ENCODE assay signal across 10 cellular contexts in genomic region chr9:73152445-73152844, GRCh38. TPM values are rescaled to one million over a fixed set of nuclear protein-coding genes. Genes with fewer than 3 reads are reported as not detected.
DNase-seq lines count a peak whose midpoint lies in the region; ATAC-seq, FAIRE-seq and TF ChIP-seq lines count a peak whose summit lies in the region.
"Had no signal": no experiment of that assay in that cellular context is flagged by ENCODE, and none has a peak within 500 bp of the region (broad histone marks: within the 10 kb centered on the region; RNA-seq: fewer than 3 reads in every experiment).

No MANE protein-coding gene starts in this region.

- no peaks in the 10 kb centered on the region for H3K9me3 Mint-ChIP-seq in activated CD8-positive, alpha-beta memory T cell treated with anti-CD3 and anti-CD28 coated beads, Interleukin-2, amount 10 ng/mL, durations not matched to agents 7 days and 5 days (ENCODE audit: low read depth)

- H3K4me1 ChIP-seq in ascending aorta (peaks cover 18 to 51% of the 10 kb centered on the region in 2 donors), kidney (ENCODE audit: control insufficient read depth in 1 of 2, insufficient read depth in 1 of 2, low read depth in 1 of 2, low read length in 2 of 2) (peaks cover 0 to 3% of the 10 kb centered on the region in 2 donors), tibial artery (peaks cover 0 to 75% (median 47%) of the 10 kb centered on the region in 4 donors)

- intact Hi-C loops in ascending aorta (cut with DNase I) = no loop called here
- intact Hi-C loops in kidney (cut with DNase I) = no loop called here
- intact Hi-C loops in tibial artery (cut with DNase I; ENCODE audit: low total_unique reads) = no loop called here

- DNase-seq in activated CD8-positive, alpha-beta memory T cell treated with anti-CD3 and anti-CD28 coated beads, Interleukin-2, amount 10 ng/mL, durations not matched to agents 7 days and 5 days = no peak
- no peak for DNase-seq in activated CD8-positive, alpha-beta memory T cell treated with anti-CD3 and anti-CD28 coated beads, Interleukin-2, amount 50 U/mL, for 4 hours
- no peak for DNase-seq in ascending aorta (ENCODE audit: low spot score in 2 of 2)
- no peak for DNase-seq in kidney
- DNase-seq in tibial artery = no peak
- no peak for DNase-seq in HuH-7.5 (ENCODE audit: low spot score)
- DNase-seq: caudate nucleus had no signal

- H3K27ac ChIP-seq in ascending aorta = peak overlapping the region; percentile 70 to 81
- H3K27ac ChIP-seq in kidney (ENCODE audit: low read depth in 2 of 2, low read length in 2 of 2) = peak overlapping the region in 1 of 2 donors; percentile 76
- H3K27ac ChIP-seq in tibial artery = peak overlapping the region; percentile 75 to 79

- H3K9ac ChIP-seq in kidney (ENCODE audit: low read length in 2 of 2) = peak overlapping the region; percentile 44 to 51

- H3K4me3 ChIP-seq in ascending aorta (peak overlapping the region; percentile 55 to 62), kidney (ENCODE audit: low read length in 2 of 2) (peak overlapping the region; percentile 28 to 55), tibial artery (peak overlapping the region; percentile 55 to 58)

- H3K9me3 ChIP-seq in ascending aorta (no peaks in the 10 kb centered on the region), kidney (ENCODE audit: control insufficient read depth in 1 of 2, low read length in 2 of 2) (no peaks in the 10 kb centered on the region), tibial artery (no peaks in the 10 kb centered on the region)

- no peak for FAIRE-seq in kidney (lab: Jason Lieb, UNC)
- FAIRE-seq: HTR-8/SVneo had no signal

- no peaks in the 10 kb centered on the region for H3K27me3 Mint-ChIP-seq in activated CD8-positive, alpha-beta memory T cell treated with anti-CD3 and anti-CD28 coated beads, Interleukin-2, amount 10 ng/mL, durations not matched to agents 7 days and 5 days

- no peaks in the 10 kb centered on the region for H3K36me3 ChIP-seq in ascending aorta
- H3K36me3 ChIP-seq in kidney (ENCODE audit: control insufficient read depth in 1 of 2, insufficient read depth in 2 of 2, low read length in 2 of 2) = no peaks in the 10 kb centered on the region
- no peaks in the 10 kb centered on the region for H3K36me3 ChIP-seq in tibial artery

- CTCF ChIA-PET in activated CD8-positive, alpha-beta memory T cell treated with anti-CD3 and anti-CD28 coated beads, Interleukin-2, amount 10 ng/mL, durations not matched to agents 7 days and 5 days (lab: Charles Lee) = interaction anchor here (1.2 to 1.5 kb wide), 3 partner anchors 17 to 45 kb away, joined by 3 to 9 read pairs (median 9); no protein-coding TSS in a partner anchor

- no peak for ATAC-seq in activated CD8-positive, alpha-beta memory T cell treated with anti-CD3 and anti-CD28 coated beads, Interleukin-2, amount 10 ng/mL, durations not matched to agents 7 days and 5 days
- no peak for ATAC-seq in HG02938 (IDR thresholded peaks at IDR 0.05; ENCODE audit: unreplicated experiment)
- ATAC-seq in GM19328 (IDR thresholded peaks at IDR 0.05; ENCODE audit: unreplicated experiment) = no peak

- H3K4me1 Mint-ChIP-seq in activated CD8-positive, alpha-beta memory T cell treated with anti-CD3 and anti-CD28 coated beads, Interleukin-2, amount 10 ng/mL, durations not matched to agents 7 days and 5 days = peaks cover 67% of the 10 kb centered on the region

- no peaks in the 10 kb centered on the region for H3K27me3 ChIP-seq in ascending aorta
- H3K27me3 ChIP-seq in tibial artery = no peaks in the 10 kb centered on the region

- peak overlapping the region; percentile 97 for H3K27ac Mint-ChIP-seq in activated CD8-positive, alpha-beta memory T cell treated with anti-CD3 and anti-CD28 coated beads, Interleukin-2, amount 10 ng/mL, durations not matched to agents 7 days and 5 days

- H3K36me3 Mint-ChIP-seq in activated CD8-positive, alpha-beta memory T cell treated with anti-CD3 and anti-CD28 coated beads, Interleukin-2, amount 10 ng/mL, durations not matched to agents 7 days and 5 days = peaks cover 26% of the 10 kb centered on the region

- TF ChIP-seq CTCF in ascending aorta (IDR thresholded peaks at IDR 0.05) = no peak
- TF ChIP-seq CTCF in kidney (IDR thresholded peaks at IDR 0.05; ENCODE audit: borderline replicate concordance, extremely low read depth, insufficient read depth) = no peak
- TF ChIP-seq CTCF in tibial artery (IDR thresholded peaks at IDR 0.05) = no peak

- H3K4me3 Mint-ChIP-seq in activated CD8-positive, alpha-beta memory T cell treated with anti-CD3 and anti-CD28 coated beads, Interleukin-2, amount 10 ng/mL, durations not matched to agents 7 days and 5 days = peak overlapping the region; percentile 85

RNA-seq across cellular contexts. Expression of gene ANXA1, which starts 0.8 kb away (rescaled TPM):
- total RNA-seq in activated CD8-positive, alpha-beta memory T cell treated with anti-CD3 and anti-CD28 coated beads, Interleukin-2, amount 10 ng/mL, durations not matched to agents 7 days and 5 days = 100 to 1,000 TPM; 135 to 177 TPM
- total RNA-seq in ascending aorta (261 TPM), kidney (250 TPM)
- 65.2 TPM for polyA plus RNA-seq in kidney (ENCODE audit: insufficient read depth, low read depth, low replicate concordance)
